ENCODE assay signal across 8 cellular contexts in the genomic region with DNA sequence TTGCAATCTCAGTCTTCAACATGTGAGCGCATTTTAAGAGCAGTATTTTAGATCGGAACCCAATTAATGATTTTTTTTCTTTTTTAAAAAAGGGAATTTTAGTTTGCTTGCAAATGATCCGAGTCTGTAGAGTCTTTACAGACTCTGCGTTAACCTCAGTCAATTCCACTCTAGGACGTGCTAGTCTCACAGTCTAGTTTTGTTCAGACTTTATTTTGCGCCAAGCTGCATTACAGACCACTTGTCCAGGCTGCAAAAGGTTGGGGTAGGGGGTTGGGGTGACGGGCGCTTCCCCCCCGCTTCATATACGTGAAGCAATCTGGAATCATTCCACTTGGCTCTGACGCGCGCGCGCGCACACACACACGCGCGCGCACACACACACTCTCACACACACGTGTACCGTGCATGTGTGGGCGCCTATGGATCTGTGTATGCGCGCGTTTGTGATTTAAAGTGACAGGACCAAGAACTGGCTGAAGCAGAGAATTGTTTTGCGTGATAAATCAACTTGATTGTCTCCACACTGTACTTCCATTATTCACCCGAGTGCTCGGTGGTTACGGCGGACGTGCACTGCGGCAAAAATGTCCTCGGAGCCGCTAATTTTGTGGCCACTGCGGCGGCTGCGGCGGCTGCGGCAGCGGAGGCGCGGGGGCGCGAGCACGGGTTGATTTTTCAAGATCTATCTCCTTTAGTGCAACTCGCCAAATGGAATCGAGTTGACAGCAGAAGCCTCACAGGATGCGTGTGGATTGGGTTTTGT. TPM values are rescaled to one million over a fixed set of nuclear protein-coding genes. Genes with fewer than 3 reads are reported as not detected.
A peak's percentile ranks its signal among the peaks of the same experiment; 100 is the strongest.
DNase-seq lines count a peak whose midpoint lies in the region; ATAC-seq and TF ChIP-seq lines count a peak whose summit lies in the region.

No MANE protein-coding gene starts in this region.

- peak overlapping the region; percentile 55 for H3K4me3 ChIP-seq in neural progenitor cell

- no peaks in the 10 kb centered on the region for H3K36me3 ChIP-seq in neural progenitor cell

- H3K4me1 ChIP-seq in neural progenitor cell: peaks cover 10% of the 10 kb centered on the region

- H3K27me3 Mint-ChIP-seq in activated naive CD4-positive, alpha-beta T cell treated with anti-CD3 and anti-CD28 coated beads, Interleukin-2, amount 50 U/mL, for 24 hours: peaks cover 47% of the 10 kb centered on the region
- H3K27me3 Mint-ChIP-seq in neural progenitor cell (ENCODE audit: insufficient read depth, low read depth): peaks cover 65% of the 10 kb centered on the region

- no peaks in the 10 kb centered on the region for H3K9me3 Mint-ChIP-seq in activated naive CD4-positive, alpha-beta T cell treated with anti-CD3 and anti-CD28 coated beads, Interleukin-2, amount 50 U/mL, for 24 hours
- no peaks in the 10 kb centered on the region for H3K9me3 Mint-ChIP-seq in neural progenitor cell

- peak overlapping the region; percentile 71 for H2AFZ ChIP-seq in neural progenitor cell (replicated peaks)

- no peak for ATAC-seq in GM19023 (IDR thresholded peaks at IDR 0.05; ENCODE audit: unreplicated experiment)

- peaks cover 33% of the 10 kb centered on the region for H3K4me1 Mint-ChIP-seq in activated naive CD4-positive, alpha-beta T cell treated with anti-CD3 and anti-CD28 coated beads, Interleukin-2, amount 50 U/mL, for 24 hours
- peaks cover 44% of the 10 kb centered on the region for H3K4me1 Mint-ChIP-seq in neural progenitor cell

- peak overlapping the region; percentile 30 for H3K27ac Mint-ChIP-seq in activated naive CD4-positive, alpha-beta T cell treated with anti-CD3 and anti-CD28 coated beads, Interleukin-2, amount 50 U/mL, for 24 hours
- H3K27ac Mint-ChIP-seq in neural progenitor cell: no peak overlapping the region

- H3K36me3 Mint-ChIP-seq in activated naive CD4-positive, alpha-beta T cell treated with anti-CD3 and anti-CD28 coated beads, Interleukin-2, amount 50 U/mL, for 24 hours: no peaks in the 10 kb centered on the region
- no peaks in the 10 kb centered on the region for H3K36me3 Mint-ChIP-seq in neural progenitor cell

- H4K20me1 ChIP-seq in neural progenitor cell (ENCODE audit: low read depth): peaks cover 30% of the 10 kb centered on the region

- peak overlapping the region; percentile 90 for H3K4me2 ChIP-seq in neural progenitor cell

- H3K4me3 Mint-ChIP-seq in activated naive CD4-positive, alpha-beta T cell treated with anti-CD3 and anti-CD28 coated beads, Interleukin-2, amount 50 U/mL, for 24 hours: peak overlapping the region; percentile 90
- peak overlapping the region; percentile 90 for H3K4me3 Mint-ChIP-seq in neural progenitor cell

- H3K9me3 ChIP-seq in neural progenitor cell (ENCODE audit: low read depth): no peaks in the 10 kb centered on the region

- peaks cover 78% of the 10 kb centered on the region for H3K27me3 ChIP-seq in neural progenitor cell

- peaks cover 22% of the 10 kb centered on the region for H3F3A ChIP-seq in neural progenitor cell (ENCODE audit: low read depth)

- H3K27ac ChIP-seq in neural progenitor cell: no peak overlapping the region

- H3K79me2 ChIP-seq in neural progenitor cell (ENCODE audit: low read depth): no peaks in the 10 kb centered on the region

- TF ChIP-seq CTCF in neural progenitor cell (IDR thresholded peaks at IDR 0.05): no peak

- DNase-seq in NCI-H2081 (lab: John Stamatoyannopoulos, UW) (peak; percentile 62 to 81), NCI-H2081 treated with DMSO at 0.1 percent for 48 hours (lab: John Stamatoyannopoulos, UW) (no peak), NCI-H748 (lab: John Stamatoyannopoulos, UW; ENCODE audit: unreplicated experiment) (peak; percentile 80), globus pallidus (ENCODE audit: low spot score) (peak; percentile 73), neural progenitor cell (ENCODE audit: low spot score) (peak; percentile 49), NCI-H146 (lab: John Stamatoyannopoulos, UW) (no peak)

- no peak overlapping the region for H3K9ac ChIP-seq in neural progenitor cell

RNA-seq across cellular contexts. Expression of gene NFIA, which starts 25.5 kb away (rescaled TPM):
- 1.7 and 5.3 TPM in 2 replicates for total RNA-seq in neural progenitor cell (ENCODE audit: low replicate concordance)

Comparison
In these comparisons a context has a peak if more than half of its experiments do, and no peak if none do; other contexts are left out.
1. DNase-seq: peak in NCI-H2081 (2 of 2), NCI-H748 (single experiment), globus pallidus (single experiment) and neural progenitor cell (single experiment); none in NCI-H2081 treated with DMSO at 0.1 percent for 48 hours (single experiment) and NCI-H146 (single experiment).